ENCODE assay signal across 14 cellular contexts in genomic region chr7:52525772-52526341, GRCh38.
"Had no signal": no experiment of that assay in that cellular context is flagged by ENCODE, and none has a peak within 500 bp of the region (broad histone marks: within the 10 kb centered on the region; RNA-seq: fewer than 3 reads in every experiment).

No MANE protein-coding gene starts in this region.

- H3K4me1 ChIP-seq: esophagus squamous epithelium, gastroesophageal sphincter, left lung, lower lobe of right lung, psoas muscle, right atrium auricular region, sigmoid colon had no signal

- H3K4me3 ChIP-seq: esophagus squamous epithelium, gastroesophageal sphincter, left lung, lower lobe of right lung, psoas muscle, right atrium auricular region, sigmoid colon, skin epidermis had no signal

- H3K9me3 ChIP-seq: esophagus squamous epithelium, gastroesophageal sphincter, left lung, lower lobe of right lung, psoas muscle, right atrium auricular region, sigmoid colon had no signal

- H3K27ac ChIP-seq: esophagus squamous epithelium, gastroesophageal sphincter, left lung, lower lobe of right lung, psoas muscle, right atrium auricular region, sigmoid colon, skin epidermis had no signal

- H3K36me3 ChIP-seq: esophagus squamous epithelium, gastroesophageal sphincter, left lung, lower lobe of right lung, right atrium auricular region, sigmoid colon had no signal

- H3K27me3 ChIP-seq: esophagus squamous epithelium, gastroesophageal sphincter, left lung, right atrium auricular region, sigmoid colon had no signal

- DNase-seq: effector memory CD8-positive, alpha-beta T cell; esophagus squamous epithelium; foreskin fibroblast; immature natural killer cell; left lung; lower lobe of right lung; psoas muscle; sigmoid colon; stimulated activated CD4-positive, alpha-beta T cell treated with anti-CD3 and anti-CD28 coated beads, Interleukin-2, amount 100 ng/mL, for 24 hours; stimulated activated CD4-positive, alpha-beta T cell treated with anti-CD3 and anti-CD28 coated beads, Interleukin-4, amount 100 ng/mL, for 4 hours; stimulated activated naive B cell treated with anti-CD40 and anti-IgM and Interleukin-4, amounts not matched to agents 10 μg/mL and 1 μg/mL and 100 μg/mL, for 72 hours had no signal
